ENCODE assay signal across 29 cellular contexts in the genomic region with DNA sequence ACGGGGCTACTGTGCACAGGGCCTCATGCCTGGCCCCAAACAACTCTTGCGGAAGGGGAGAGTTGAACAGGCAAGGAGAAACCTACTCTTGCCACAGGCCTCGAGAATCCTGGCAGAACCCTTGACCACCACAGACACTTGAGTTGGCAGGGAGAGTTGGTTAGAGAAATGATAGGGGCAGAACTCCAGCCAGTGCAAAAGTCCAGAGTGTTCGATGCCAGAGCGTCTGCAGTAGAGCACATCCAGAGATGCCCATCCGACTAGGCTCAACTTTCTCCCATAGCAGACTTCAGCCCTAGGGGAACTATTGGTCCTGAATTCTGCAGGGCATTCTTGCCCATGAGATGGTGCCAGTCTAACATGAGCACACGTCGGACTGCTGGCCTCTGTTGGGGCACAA. TPM values are rescaled to one million over a fixed set of nuclear protein-coding genes. Genes with fewer than 3 reads are reported as not detected.
A peak's percentile ranks its signal among the peaks of the same experiment; 100 is the strongest.
DNase-seq lines count a peak whose midpoint lies in the region; ATAC-seq and TF ChIP-seq lines count a peak whose summit lies in the region.
"Had no signal": no experiment of that assay in that cellular context is flagged by ENCODE, and none has a peak within 500 bp of the region (broad histone marks: within the 10 kb centered on the region; RNA-seq: fewer than 3 reads in every experiment).

No MANE protein-coding gene starts in this region.

- H3K36me3 ChIP-seq in A673 (ENCODE audit: insufficient read depth, low read length, poor library complexity, severe bottlenecking): no peaks in the 10 kb centered on the region
- H3K36me3 ChIP-seq: BE2C; BLaER1; BLaER1 treated with 17β-estradiol and CSF1 and Interleukin-3, amounts not matched to agents 10 nM and 100 nM had no signal

- H3K27ac ChIP-seq in A673 (ENCODE audit: low read depth, low read length, poor library complexity, severe bottlenecking): no peak overlapping the region
- H3K27ac ChIP-seq: 22Rv1; A549; BLaER1; BLaER1 treated with 17β-estradiol and CSF1 and Interleukin-3, amounts not matched to agents 10 nM and 100 nM; C4-2B had no signal

- no peaks in the 10 kb centered on the region for H3K9me3 ChIP-seq in A673 (ENCODE audit: low read depth, low read length, poor library complexity, severe bottlenecking)
- H3K9me3 ChIP-seq: A549; BE2C; BLaER1; BLaER1 treated with 17β-estradiol and CSF1 and Interleukin-3, amounts not matched to agents 10 nM and 100 nM; Caco-2 had no signal

- POLR2A ChIA-PET in A673 (lab: Charles Lee; ENCODE audit: low non-redundant PET): no interaction called here

- CTCF ChIA-PET in A673 (lab: Charles Lee): no interaction called here

- no peaks in the 10 kb centered on the region for H3K4me1 ChIP-seq in A673 (ENCODE audit: insufficient read depth, low read length, poor library complexity, severe bottlenecking)
- H3K4me1 ChIP-seq: A549; BE2C; BLaER1; BLaER1 treated with 17β-estradiol and CSF1 and Interleukin-3, amounts not matched to agents 10 nM and 100 nM; Caco-2 had no signal

- no peak overlapping the region for H3K4me3 ChIP-seq in A673 (ENCODE audit: low read depth, low read length, poor library complexity, severe bottlenecking)
- H3K4me3 ChIP-seq: A549; BLaER1; BLaER1 treated with 17β-estradiol and CSF1 and Interleukin-3, amounts not matched to agents 10 nM and 100 nM had no signal

- BruUV-seq in A673 (replicated peaks; lab: Mats Ljungman, UMichigan): no TSS peak

- intact Hi-C loops in A673 (cut with micrococcal nuclease; ENCODE audit: unreplicated experiment): no loop called here

- DNase-seq in left lobe of liver (ENCODE audit: low spot score): peak; percentile 48
- DNase-seq in A673 (ENCODE audit: low spot score): no peak
- DNase-seq: 8988T; ACHN; AML-193; BE2C; C1 segment of cervical spinal cord; Caco-2; Calu3; CD4-positive, alpha-beta memory T cell; CD4-positive, alpha-beta T cell; CD4-positive, CD25-positive, alpha-beta regulatory T cell; CD8-positive, alpha-beta memory T cell; CD8-positive, alpha-beta T cell; COR-L47; DMS 273 treated with DMSO at 0.1 percent for 48 hours; DMS153; DMS53; DMS79; DMS79 treated with DMSO at 0.1 percent for 48 hours; DND-41; EL had no signal

- peak; percentile 89 for ATAC-seq in left lobe of liver
- ATAC-seq: A549; CD8-positive, alpha-beta T cell had no signal

- TF ChIP-seq CTCF in A673 (conservative IDR thresholded peaks at IDR 0.05; ENCODE audit: low read depth, low read length): no peak

- peaks cover 1% of the 10 kb centered on the region for H3K27me3 ChIP-seq in A673 (replicated peaks; ENCODE audit: insufficient read depth, low read depth, low read length, poor library complexity)
- H3K27me3 ChIP-seq: BE2C had no signal

RNA-seq across cellular contexts. Expression of a gene that starts 45.4 kb away (rescaled TPM):
- total RNA-seq in left lobe of liver: 0.60 TPM
- not detected in 2 replicates for total RNA-seq in A673 (2021)
- total RNA-seq: A172, Daoy had no signal
